Comparison of ENCODE assay signal across 14 cellular contexts in the genomic region with DNA sequence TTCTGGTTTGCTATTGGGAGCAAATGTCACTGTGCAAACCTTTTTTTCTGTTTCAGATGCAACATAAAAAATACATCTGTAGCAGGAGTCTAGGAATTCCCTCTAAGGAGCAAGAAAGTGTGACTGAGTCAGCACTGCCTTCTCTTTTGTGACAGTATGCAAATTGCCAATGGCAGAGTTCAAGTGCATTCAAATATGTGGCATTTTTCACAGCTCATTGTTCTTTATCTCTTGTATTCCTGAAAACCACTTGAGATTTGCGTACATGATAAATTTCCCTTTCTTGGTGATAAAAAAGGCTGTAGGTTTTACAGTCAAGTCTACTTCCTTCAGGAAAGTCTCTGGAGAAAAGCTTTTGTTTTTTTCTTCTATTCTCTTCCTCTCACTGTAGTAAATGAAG.
"Had no signal": no experiment of that assay in that cellular context is flagged by ENCODE, and none has a peak within 500 bp of the region (broad histone marks: within the 10 kb centered on the region; RNA-seq: fewer than 3 reads in every experiment).

No MANE protein-coding gene starts in this region.

- ATAC-seq: activated CD4-positive, alpha-beta T cell treated with anti-CD3 and anti-CD28 coated beads for 36 hours; activated CD8-positive, alpha-beta T cell treated with anti-CD3 and anti-CD28 coated beads, Interleukin-2, amount 10 ng/mL, durations not matched to agents 7 days and 5 days; activated naive CD8-positive, alpha-beta T cell treated with anti-CD3 and anti-CD28 coated beads, Interleukin-2, amount 50 U/mL, for 24 hours; effector memory CD8-positive, alpha-beta T cell; stimulated activated effector memory CD8-positive, alpha-beta T cell treated with anti-CD3 and anti-CD28 coated beads, Interleukin-12 subunit alpha, Interleukin-12 subunit beta, amount 100 ng/mL, for 72 hours had no signal

- H3K36me3 Mint-ChIP-seq: stimulated activated effector memory CD8-positive, alpha-beta T cell treated with anti-CD3 and anti-CD28 coated beads, Interleukin-12 subunit alpha, Interleukin-12 subunit beta, amount 100 ng/mL, for 72 hours had no signal

- H3K4me2 ChIP-seq: smooth muscle cell had no signal

- H3K4me3 Mint-ChIP-seq: activated CD4-positive, alpha-beta T cell treated with anti-CD3 and anti-CD28 coated beads for 36 hours; activated CD8-positive, alpha-beta T cell treated with anti-CD3 and anti-CD28 coated beads, Interleukin-2, amount 10 ng/mL, durations not matched to agents 7 days and 5 days; activated naive CD8-positive, alpha-beta T cell treated with anti-CD3 and anti-CD28 coated beads, Interleukin-2, amount 50 U/mL, for 24 hours; activated T-helper 1 cell treated with anti-CD3 and anti-CD28 coated beads, Interleukin-12 subunit alpha, Interleukin-12 subunit beta, Interleukin-2, Interleukin-4 antibody, amounts not matched to agents 30 ng/mL and 10 ng/mL and 1 ng/mL, durations not matched to agents 14 hours and 24 hours and 36 hours; dendritic cell treated with granulocyte-macrophage colony-stimulating factor and Interleukin-4, amounts not matched to agents 40 ng/mL and 50 ng/mL, for 4 days; effector memory CD8-positive, alpha-beta T cell; nephron; stimulated activated effector memory CD8-positive, alpha-beta T cell treated with anti-CD3 and anti-CD28 coated beads, Interleukin-12 subunit alpha, Interleukin-12 subunit beta, amount 100 ng/mL, for 72 hours had no signal

- H3K4me1 Mint-ChIP-seq: activated CD4-positive, alpha-beta T cell treated with anti-CD3 and anti-CD28 coated beads for 36 hours; activated naive CD8-positive, alpha-beta T cell treated with anti-CD3 and anti-CD28 coated beads, Interleukin-2, amount 50 U/mL, for 24 hours; stimulated activated effector memory CD8-positive, alpha-beta T cell treated with anti-CD3 and anti-CD28 coated beads, Interleukin-12 subunit alpha, Interleukin-12 subunit beta, amount 100 ng/mL, for 72 hours had no signal

- H3K27ac ChIP-seq: transverse colon had no signal

- H3K4me3 ChIP-seq: smooth muscle cell, transverse colon had no signal

- H3K27ac Mint-ChIP-seq: activated CD4-positive, alpha-beta T cell treated with anti-CD3 and anti-CD28 coated beads for 36 hours; activated CD8-positive, alpha-beta T cell treated with anti-CD3 and anti-CD28 coated beads, Interleukin-2, amount 10 ng/mL, durations not matched to agents 7 days and 5 days; activated naive CD8-positive, alpha-beta T cell treated with anti-CD3 and anti-CD28 coated beads, Interleukin-2, amount 50 U/mL, for 24 hours; activated T-helper 1 cell treated with anti-CD3 and anti-CD28 coated beads, Interleukin-12 subunit alpha, Interleukin-12 subunit beta, Interleukin-2, Interleukin-4 antibody, amounts not matched to agents 30 ng/mL and 10 ng/mL and 1 ng/mL, durations not matched to agents 14 hours and 24 hours and 36 hours; dendritic cell treated with granulocyte-macrophage colony-stimulating factor and Interleukin-4, amounts not matched to agents 40 ng/mL and 50 ng/mL, for 4 days; effector memory CD8-positive, alpha-beta T cell; stimulated activated effector memory CD8-positive, alpha-beta T cell treated with anti-CD3 and anti-CD28 coated beads, Interleukin-12 subunit alpha, Interleukin-12 subunit beta, amount 100 ng/mL, for 72 hours had no signal

- DNase-seq: activated CD4-positive, alpha-beta T cell treated with anti-CD3 and anti-CD28 coated beads for 36 hours; activated CD8-positive, alpha-beta memory T cell treated with anti-CD3 and anti-CD28 coated beads, Interleukin-2, amount 50 U/mL, for 48 hours; activated CD8-positive, alpha-beta T cell treated with anti-CD3 and anti-CD28 coated beads, Interleukin-2, amount 10 ng/mL, durations not matched to agents 7 days and 5 days; activated naive CD4-positive, alpha-beta T cell treated with Interleukin-2 at 50 U/mL for 16 hours; activated naive CD8-positive, alpha-beta T cell treated with anti-CD3 and anti-CD28 coated beads, Interleukin-2, amount 50 U/mL, for 24 hours; cerebellar nuclear complex; effector memory CD8-positive, alpha-beta T cell; mammary epithelial cell; transverse colon had no signal

- H3K27me3 ChIP-seq: transverse colon had no signal

- H3K27me3 Mint-ChIP-seq: activated CD4-positive, alpha-beta T cell treated with anti-CD3 and anti-CD28 coated beads for 36 hours; activated naive CD8-positive, alpha-beta T cell treated with anti-CD3 and anti-CD28 coated beads, Interleukin-2, amount 50 U/mL, for 24 hours; dendritic cell treated with granulocyte-macrophage colony-stimulating factor and Interleukin-4, amounts not matched to agents 40 ng/mL and 50 ng/mL, for 4 days; effector memory CD8-positive, alpha-beta T cell had no signal

- H3K9me3 ChIP-seq: transverse colon had no signal

- H3K9me3 Mint-ChIP-seq: activated naive CD8-positive, alpha-beta T cell treated with anti-CD3 and anti-CD28 coated beads, Interleukin-2, amount 50 U/mL, for 24 hours; activated T-helper 1 cell treated with anti-CD3 and anti-CD28 coated beads, Interleukin-12 subunit alpha, Interleukin-12 subunit beta, Interleukin-2, Interleukin-4 antibody, amounts not matched to agents 30 ng/mL and 10 ng/mL and 1 ng/mL, durations not matched to agents 14 hours and 24 hours and 36 hours; effector memory CD8-positive, alpha-beta T cell; stimulated activated effector memory CD8-positive, alpha-beta T cell treated with anti-CD3 and anti-CD28 coated beads, Interleukin-12 subunit alpha, Interleukin-12 subunit beta, amount 100 ng/mL, for 72 hours had no signal
